Comparison of ENCODE assay signal across 34 cellular contexts in genomic region chr6:75808507-75808906, GRCh38. TPM values are rescaled to one million over a fixed set of nuclear protein-coding genes. Genes with fewer than 3 reads are reported as not detected.
"Had no signal": no experiment of that assay in that cellular context is flagged by ENCODE, and none has a peak within 500 bp of the region (broad histone marks: within the 10 kb centered on the region; RNA-seq: fewer than 3 reads in every experiment).

No MANE protein-coding gene starts in this region.

- H3K9me3 ChIP-seq: SJCRH30 had no signal

- H3K27ac Mint-ChIP-seq: T-cell had no signal

- H3K9ac ChIP-seq: KMS-11 had no signal

- H3K4me3 Mint-ChIP-seq: T-cell had no signal

- H3K4me1 Mint-ChIP-seq: T-cell had no signal

- H3K4me3 ChIP-seq: PC-9, SJCRH30, SK-N-MC had no signal

- DNase-seq: Karpas-422, NCI-H1048, NCI-H1092 treated with DMSO at 0.1 percent for 48 hours, NCI-H1105 treated with DMSO at 0.1 percent for 48 hours, NCI-H1417, NCI-H1436, NCI-H146, NCI-H1694, NCI-H187, NCI-H1930, NCI-H2029 treated with DMSO at 0.1 percent for 48 hours, NCI-H2081 treated with DMSO at 0.1 percent for 48 hours, NCI-H2107, NCI-H2171, NCI-H226, NCI-H446 treated with DMSO at 0.1 percent for 48 hours, NCI-H510A, NCI-H524, NCI-H526, NCI-H69, NCI-H748 treated with DMSO at 0.1 percent for 48 hours, NCI-H82, PC-9, SHP77, SIG-M5, SJCRH30, T-cell had no signal

- H2AFZ ChIP-seq: PC-9 had no signal

- H3K36me3 ChIP-seq: SJCRH30 had no signal

- ATAC-seq: Panc1, Right ventricle myocardium inferior, SK-N-SH treated with all-trans-retinoic acid at 6 μM for 48 hours, T-cell had no signal

- H3K4me2 ChIP-seq: KMS-11, PC-9 had no signal

- H3K4me1 ChIP-seq: SJCRH30 had no signal

- H3K36me3 Mint-ChIP-seq: T-cell had no signal

- H3K27ac ChIP-seq: KMS-11, PC-9, RWPE1, SJCRH30, SK-N-MC had no signal

- H3K27me3 ChIP-seq: SJCRH30 had no signal

RNA-seq across cellular contexts. Expression of gene MYO6, which starts 59.5 kb away (rescaled TPM):
- total RNA-seq: OCI-LY7 had no signal
